In genomic region chr14:92511472-92512247, GRCh38 we compare ENCODE assay signal across 1 cellular context.
TF ChIP-seq lines count a peak whose summit lies in the region.

No MANE protein-coding gene starts in this region.

TF ChIP-seq in A549, 52 proteins besides CTCF, POLR2A, EP300 and RAD21 (continued from another document):
- TF ChIP-seq POLR2AphosphoS2 (conservative IDR thresholded peaks at IDR 0.05; ENCODE audit: low read length): no peak
- no peak for TF ChIP-seq BHLHE40 (IDR thresholded peaks at IDR 0.05; ENCODE audit: low read depth, low read length)
- no peak for TF ChIP-seq HEYL (CRISPR knock-in tag; IDR thresholded peaks at IDR 0.05)
- no peak for TF ChIP-seq NFE2L2 (conservative IDR thresholded peaks at IDR 0.05; ENCODE audit: low read length)
- no peak for TF ChIP-seq MAFK (IDR thresholded peaks at IDR 0.05; ENCODE audit: partially characterized antibody)
- TF ChIP-seq JUN (IDR thresholded peaks at IDR 0.05): peak; percentile 71 to 83; a peak in 3 of 5 replicates
- TF ChIP-seq PBX3 (IDR thresholded peaks at IDR 0.05): no peak
- no peak for TF ChIP-seq SMC3 (IDR thresholded peaks at IDR 0.05)
- TF ChIP-seq HES2 (IDR thresholded peaks at IDR 0.05): no peak; the same call in 1 of the 2 replicates
- no peak for TF ChIP-seq HMGXB4 (CRISPR knock-in tag; IDR thresholded peaks at IDR 0.05; ENCODE audit: borderline replicate concordance)
- TF ChIP-seq ESRRA (IDR thresholded peaks at IDR 0.05; ENCODE audit: borderline replicate concordance, low read length): no peak
- TF ChIP-seq TP53 (CRISPR knock-in tag; IDR thresholded peaks at IDR 0.05): no peak
- TF ChIP-seq HOXB13 (CRISPR knock-in tag; IDR thresholded peaks at IDR 0.05; ENCODE audit: low read depth): 0 out of 2 replicates have a peak, but pooled peaks have one; percentile 2
- no peak for TF ChIP-seq E2F6 (IDR thresholded peaks at IDR 0.05; ENCODE audit: borderline replicate concordance, low read depth)
- no peak for TF ChIP-seq RNF2 (IDR thresholded peaks at IDR 0.05; ENCODE audit: borderline replicate concordance, low read depth)
- peak; percentile 90 for TF ChIP-seq FOSL2 (IDR thresholded peaks at IDR 0.05)
- peak; percentile 97 for TF ChIP-seq FOSL2 (CRISPR knock-in tag; IDR thresholded peaks at IDR 0.05)
- TF ChIP-seq CHD2 (IDR thresholded peaks at IDR 0.05; ENCODE audit: low read length, partially characterized antibody): peak; percentile 26
- TF ChIP-seq RFX5 (IDR thresholded peaks at IDR 0.05): no peak
- no peak for TF ChIP-seq HOXA7 (CRISPR knock-in tag; IDR thresholded peaks at IDR 0.05)
- no peak for TF ChIP-seq CBX8 (IDR thresholded peaks at IDR 0.05)
- TF ChIP-seq SREBF2 (IDR thresholded peaks at IDR 0.05): no peak
- TF ChIP-seq ELK1 (IDR thresholded peaks at IDR 0.05; ENCODE audit: low read depth, low read length): no peak
